In the genomic region with DNA sequence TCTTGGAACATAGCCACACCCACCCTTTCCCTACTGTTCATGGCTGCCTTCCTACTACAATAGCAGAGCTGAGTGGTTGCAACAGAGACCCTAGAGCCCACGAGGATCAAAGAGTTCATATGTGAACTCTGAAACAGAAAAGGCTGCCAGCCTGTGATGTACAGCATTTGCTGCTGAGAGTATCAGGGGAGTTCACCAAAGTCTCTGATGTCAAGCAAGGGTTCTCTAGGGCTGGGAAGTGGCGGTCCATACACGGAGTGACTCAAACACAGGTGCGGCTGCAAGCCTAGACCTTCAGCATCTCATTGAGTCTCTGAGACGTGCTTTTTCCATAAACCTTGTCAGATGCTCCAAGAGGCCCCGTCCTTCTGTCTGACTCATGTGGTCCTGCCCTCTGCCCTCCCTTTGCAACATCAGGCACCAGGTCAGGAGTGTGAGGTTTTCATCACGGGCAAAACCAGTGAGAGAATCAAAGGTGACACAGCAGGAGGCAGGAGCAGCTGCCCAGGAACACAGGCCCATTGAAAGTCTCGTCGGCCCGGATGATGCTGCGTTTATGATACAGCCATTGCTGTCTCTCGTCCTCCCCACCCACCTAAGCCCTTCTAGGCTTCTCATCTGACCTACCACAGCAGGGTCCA, we compare ENCODE assay signal across 12 cellular contexts. TPM values are rescaled to one million over a fixed set of nuclear protein-coding genes. Genes with fewer than 3 reads are reported as not detected.
DNase-seq lines count a peak whose midpoint lies in the region; TF ChIP-seq lines count a peak whose summit lies in the region.
"Had no signal": no experiment of that assay in that cellular context is flagged by ENCODE, and none has a peak within 500 bp of the region (broad histone marks: within the 10 kb centered on the region; RNA-seq: fewer than 3 reads in every experiment).

No MANE protein-coding gene starts in this region.

- peak overlapping the region; percentile 24 for H3K27ac ChIP-seq in C4-2B
- H3K27ac ChIP-seq in epithelial cell of prostate, result peak overlapping the region; percentile 59
- H3K27ac ChIP-seq: prostate gland had no signal

- no peak for TF ChIP-seq CTCF in C4-2B (conservative IDR thresholded peaks at IDR 0.05)

- DNase-seq in Kasumi-1 (lab: John Stamatoyannopoulos, UW) (peak; percentile 63 to 68), epithelial cell of prostate (ENCODE audit: low read depth, low spot score) (no peak), mesenteric fat pad (ENCODE audit: low spot score) (peak; percentile 73), kidney tubule cell (ENCODE audit: low spot score) (no peak), AML-193 (lab: John Stamatoyannopoulos, UW) (no peak), NAMALWA (ENCODE audit: low spot score) (no peak)
- no peak for DNase-seq in central memory CD4-positive, alpha-beta T cell
- DNase-seq: aorta, Karpas-422, Peyer's patch had no signal

RNA-seq across cellular contexts. Expression of gene PCSK6, which starts 42.9 kb away (rescaled TPM):
- total RNA-seq in mesenteric fat pad, result 16.9 TPM

Comparison
In these comparisons a context has a peak if more than half of its experiments do, and no peak if none do; other contexts are left out.
1. DNase-seq: peak in Kasumi-1 (2 of 2) and mesenteric fat pad (single experiment); none in epithelial cell of prostate (single experiment), kidney tubule cell (single experiment), AML-193 (0 of 2), NAMALWA (single experiment) and central memory CD4-positive, alpha-beta T cell (single experiment).